In genomic region chr9:107749787-107750444, GRCh38 we compare ENCODE assay signal across 8 cellular contexts.
DNase-seq lines count a peak whose midpoint lies in the region; ATAC-seq and TF ChIP-seq lines count a peak whose summit lies in the region.

No MANE protein-coding gene starts in this region.

- peaks cover 20% of the 10 kb centered on the region for H3K4me1 Mint-ChIP-seq in GM23338

- no peaks in the 10 kb centered on the region for H3K36me3 Mint-ChIP-seq in GM23338 (ENCODE audit: low read depth)

- H3K27me3 Mint-ChIP-seq in GM23338 (ENCODE audit: insufficient read depth, low read depth, poor library complexity) = peaks cover 6% of the 10 kb centered on the region

- POLR2A ChIA-PET in PC-9 (lab: Charles Lee; ENCODE audit: unreplicated experiment) = interaction anchor here (0.6 kb wide), 1 partner anchor 831 kb away, joined by 6 read pairs; no protein-coding TSS in a partner anchor

- peak overlapping the region; percentile 78 for H3K27ac Mint-ChIP-seq in GM23338

- H3F3A ChIP-seq in GM23338 (replicated peaks; ENCODE audit: low read depth) (no peaks in the 10 kb centered on the region; the same call in 1 of the 2 replicates), PC-9 (ENCODE audit: insufficient read depth, low read depth) (peaks cover 42% of the 10 kb centered on the region)

- H3K79me2 ChIP-seq in GM23338 (replicated peaks; ENCODE audit: insufficient read depth) (no peaks in the 10 kb centered on the region), PC-9 (ENCODE audit: low read depth) (no peaks in the 10 kb centered on the region)

- H3K4me1 ChIP-seq in GM23338 (ENCODE audit: insufficient read depth) = peaks cover 30% of the 10 kb centered on the region
- H3K4me1 ChIP-seq in PC-9 (replicated peaks; ENCODE audit: insufficient read depth) = peaks cover 62% of the 10 kb centered on the region

- DNase-seq in GM23338 (ENCODE audit: low spot score) (peak; percentile 69), PC-9 (peak; percentile 86 to 87), epidermal melanocyte (ENCODE audit: insufficient read length, low spot score) (peak; percentile 59), midbrain (lab: John Stamatoyannopoulos, UW) (peak; percentile 89), NCI-H82 treated with DMSO at 0.1 percent for 48 hours (lab: John Stamatoyannopoulos, UW; ENCODE audit: unreplicated experiment) (no peak)
- DNase-seq in activated CD4-positive, alpha-beta T cell treated with anti-CD3 and anti-CD28 coated beads for 1 hour = no peak

- no peaks in the 10 kb centered on the region for H3K36me3 ChIP-seq in GM23338 (ENCODE audit: insufficient read depth)
- H3K36me3 ChIP-seq in PC-9 (ENCODE audit: low read depth) = no peaks in the 10 kb centered on the region

- H4K20me1 ChIP-seq in GM23338 (replicated peaks; ENCODE audit: insufficient read depth) = no peaks in the 10 kb centered on the region
- H4K20me1 ChIP-seq in PC-9 (ENCODE audit: insufficient read depth) = no peaks in the 10 kb centered on the region

- H3K4me3 ChIP-seq in GM23338 (no peak overlapping the region), PC-9 (peak overlapping the region; percentile 25; the same call in 1 of the 2 replicates)

- BruUV-seq in PC-9 (replicated peaks; lab: Mats Ljungman, UMichigan) = TSS peak; percentile 15

- H3K9me3 Mint-ChIP-seq in GM23338 = no peaks in the 10 kb centered on the region

- H3K9me3 ChIP-seq in PC-9 (ENCODE audit: insufficient read depth, low read depth) = no peaks in the 10 kb centered on the region

- ATAC-seq in GM23338 (peak; percentile 92), HG03135 (IDR thresholded peaks at IDR 0.05; ENCODE audit: unreplicated experiment) (no peak), HG02763 (IDR thresholded peaks at IDR 0.05; ENCODE audit: unreplicated experiment) (no peak)

- intact Hi-C loops in PC-9 (cut with micrococcal nuclease; ENCODE audit: unreplicated experiment) = loop anchor here (1.0 to 10.0 kb wide), 9 partner anchors 39 to 1065 kb away; partner anchors contain the start of gene RAD23B

- peaks cover 12% of the 10 kb centered on the region for H3K9me2 ChIP-seq in GM23338 (ENCODE audit: insufficient read depth)
- no peaks in the 10 kb centered on the region for H3K9me2 ChIP-seq in PC-9 (ENCODE audit: insufficient read depth)

- H3K27me3 ChIP-seq in GM23338 (ENCODE audit: insufficient read depth) (no peaks in the 10 kb centered on the region), PC-9 (ENCODE audit: insufficient read depth, low read depth) (no peaks in the 10 kb centered on the region)

- no peak overlapping the region for H3K4me3 Mint-ChIP-seq in GM23338

- H3K4me2 ChIP-seq in GM23338 (no peak overlapping the region), PC-9 (peak overlapping the region; percentile 66)

- CTCF ChIA-PET in PC-9 (lab: Charles Lee) = no interaction called here

- peak overlapping the region; percentile 86; the same call in 1 of the 2 replicates for H2AFZ ChIP-seq in GM23338
- 0 out of 2 replicates have a peak overlapping the region, but pooled peaks have one; percentile 4 for H2AFZ ChIP-seq in PC-9

- TF ChIP-seq CTCF in GM23338 (conservative IDR thresholded peaks at IDR 0.05; ENCODE audit: low read depth in 2 of 2) (no peak), PC-9 (conservative IDR thresholded peaks at IDR 0.05) (no peak)

- H3K27ac ChIP-seq in GM23338 (ENCODE audit: low read depth) (peak overlapping the region; percentile 88; the same call in 1 of the 2 replicates), PC-9 (peak overlapping the region; percentile 99)

TF ChIP-seq in GM23338, 12 proteins besides CTCF, POLR2A, EP300 and RAD21 (continues in another document):
- TF ChIP-seq, protein P1, sequence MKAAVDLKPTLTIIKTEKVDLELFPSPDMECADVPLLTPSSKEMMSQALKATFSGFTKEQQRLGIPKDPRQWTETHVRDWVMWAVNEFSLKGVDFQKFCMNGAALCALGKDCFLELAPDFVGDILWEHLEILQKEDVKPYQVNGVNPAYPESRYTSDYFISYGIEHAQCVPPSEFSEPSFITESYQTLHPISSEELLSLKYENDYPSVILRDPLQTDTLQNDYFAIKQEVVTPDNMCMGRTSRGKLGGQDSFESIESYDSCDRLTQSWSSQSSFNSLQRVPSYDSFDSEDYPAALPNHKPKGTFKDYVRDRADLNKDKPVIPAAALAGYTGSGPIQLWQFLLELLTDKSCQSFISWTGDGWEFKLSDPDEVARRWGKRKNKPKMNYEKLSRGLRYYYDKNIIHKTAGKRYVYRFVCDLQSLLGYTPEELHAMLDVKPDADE (IDR thresholded peaks at IDR 0.05) = peak; percentile 42; the same call in 1 of the 2 replicates
- TF ChIP-seq EZH2phosphoT487 (IDR thresholded peaks at IDR 0.05; ENCODE audit: unreplicated experiment) (no peak), POLR2AphosphoS5 (IDR thresholded peaks at IDR 0.05; ENCODE audit: low read depth) (0 out of 2 replicates have a peak, but pooled peaks have one; percentile 17), REST (IDR thresholded peaks at IDR 0.05; ENCODE audit: unreplicated experiment) (no peak), ZNF114 (CRISPR knock-in tag; IDR thresholded peaks at IDR 0.05) (no peak), NANOG (IDR thresholded peaks at IDR 0.05; ENCODE audit: borderline replicate concordance) (no peak)

Comparison
In these comparisons a context has a peak if more than half of its experiments do, and no peak if none do; other contexts are left out.
1. DNase-seq: peak in GM23338 (single experiment), PC-9 (2 of 2), epidermal melanocyte (single experiment) and midbrain (single experiment); none in activated CD4-positive, alpha-beta T cell treated with anti-CD3 and anti-CD28 coated beads for 1 hour (single experiment) and NCI-H82 treated with DMSO at 0.1 percent for 48 hours (single experiment).